Comparison of ENCODE assay signal across 1 cellular context in the genomic region with DNA sequence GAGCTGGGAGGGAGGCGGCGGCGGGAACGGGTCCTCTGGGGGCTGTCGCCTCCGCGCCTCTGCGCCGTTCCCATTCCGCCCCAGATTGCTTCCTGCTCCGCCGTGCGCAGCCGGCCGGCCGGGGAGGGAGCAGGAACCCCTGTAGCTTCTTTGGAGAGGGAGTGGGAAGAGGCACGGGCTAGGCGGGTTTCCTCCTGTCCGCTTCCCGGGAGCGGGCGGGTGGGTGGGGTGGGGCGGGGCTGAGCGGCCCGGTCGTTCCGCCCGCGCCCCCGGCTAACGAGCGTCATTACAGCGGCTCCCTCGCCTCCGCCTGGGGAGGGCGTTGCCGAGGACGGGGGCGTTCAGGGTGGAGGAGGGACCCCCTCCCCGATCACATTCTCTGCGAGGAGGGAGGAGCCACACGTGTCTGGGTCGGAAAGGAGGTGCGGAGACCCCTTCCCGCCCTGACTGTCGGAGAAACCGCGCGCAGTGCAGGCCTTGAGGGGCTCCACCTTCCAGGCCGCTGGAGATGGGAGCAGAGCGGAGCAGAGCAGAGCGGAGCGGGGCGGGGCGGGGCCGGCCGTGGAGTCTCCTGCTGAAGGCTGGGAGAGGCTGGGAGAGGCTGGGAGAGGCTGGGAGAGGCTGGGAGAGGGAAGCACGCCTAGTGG.
TF ChIP-seq lines count a peak whose summit lies in the region.

No MANE protein-coding gene starts in this region.

TF ChIP-seq in K562, 482 proteins besides CTCF, POLR2A, EP300 and RAD21:
- TF ChIP-seq SIX5 (IDR thresholded peaks at IDR 0.05; ENCODE audit: borderline replicate concordance in 1 of 2, insufficient read depth in 1 of 2, low read depth in 1 of 2, low read length in 2 of 2) (no peak), POLR2G (IDR thresholded peaks at IDR 0.05; ENCODE audit: low read depth, low read length) (0 out of 2 replicates have a peak, but pooled peaks have one; percentile 53), RBM22 (IDR thresholded peaks at IDR 0.05; ENCODE audit: low read depth, low read length, poor library complexity, severe bottlenecking) (peak; percentile 46), ZBTB33 (CRISPR knock-in tag; IDR thresholded peaks at IDR 0.05) (peak; percentile 66; the same call in 1 of the 2 replicates)
